Comparison of ENCODE assay signal across 24 cellular contexts in genomic region chr20:61806995-61807394, GRCh38.
"Had no signal": no experiment of that assay in that cellular context is flagged by ENCODE, and none has a peak within 500 bp of the region (broad histone marks: within the 10 kb centered on the region; RNA-seq: fewer than 3 reads in every experiment).

No MANE protein-coding gene starts in this region.

- H3K4me1 ChIP-seq: adrenal gland, breast epithelium, colonic mucosa, pancreas had no signal

- H3K4me3 ChIP-seq: adrenal gland, breast epithelium, colonic mucosa, dorsolateral prefrontal cortex, pancreas, vagina had no signal

- H3K9me3 Mint-ChIP-seq: activated T-helper 17 cell treated with anti-CD3 and anti-CD28 coated beads, Interleukin-2, amount 50 U/mL, for 72 hours; central memory CD8-positive, alpha-beta T cell; effector memory CD8-positive, alpha-beta T cell; naive B cell; stimulated activated memory B cell treated with anti-CD40 and anti-IgM and Interleukin-4, amounts not matched to agents 10 μg/mL and 1 μg/mL and 100 μg/mL, for 72 hours had no signal

- H3K27me3 Mint-ChIP-seq: activated T-helper 17 cell treated with anti-CD3 and anti-CD28 coated beads, Interleukin-2, amount 50 U/mL, for 72 hours had no signal

- H3K9me3 ChIP-seq: adrenal gland, breast epithelium, colonic mucosa, pancreas, vagina had no signal

- H3K36me3 ChIP-seq: adrenal gland, breast epithelium, colonic mucosa, pancreas, vagina, WERI-Rb-1 had no signal

- H3K36me3 Mint-ChIP-seq: activated naive CD8-positive, alpha-beta T cell; naive B cell; stimulated activated memory B cell treated with anti-CD40 and anti-IgM and Interleukin-4, amounts not matched to agents 10 μg/mL and 1 μg/mL and 100 μg/mL, for 72 hours had no signal

- H3K27me3 ChIP-seq: adrenal gland, colonic mucosa, pancreas, vagina had no signal

- H3K4me3 Mint-ChIP-seq: activated CD8-positive, alpha-beta T cell treated with anti-CD3 and anti-CD28 coated beads, Interleukin-2, amount 10 ng/mL, durations not matched to agents 7 days and 5 days; activated naive CD8-positive, alpha-beta T cell; activated T-helper 17 cell treated with anti-CD3 and anti-CD28 coated beads, Interleukin-2, amount 50 U/mL, for 72 hours; central memory CD8-positive, alpha-beta T cell; effector memory CD8-positive, alpha-beta T cell; naive B cell; stimulated activated memory B cell treated with anti-CD40 and anti-IgM and Interleukin-4, amounts not matched to agents 10 μg/mL and 1 μg/mL and 100 μg/mL, for 72 hours had no signal

- H3K27ac ChIP-seq: adrenal gland, breast epithelium, colonic mucosa, dorsolateral prefrontal cortex, pancreas, vagina, WERI-Rb-1 had no signal

- DNase-seq: activated CD4-positive, alpha-beta T cell treated with anti-CD3 and anti-CD28 coated beads for 1 hour; activated CD4-positive, alpha-beta T cell treated with anti-CD3 and anti-CD28 coated beads, Interleukin-2, amount 50 U/mL, for 1 hour; activated CD8-positive, alpha-beta T cell treated with anti-CD3 and anti-CD28 coated beads, Interleukin-2, amount 10 ng/mL, durations not matched to agents 7 days and 5 days; activated naive CD4-positive, alpha-beta T cell; adrenal gland; colonic mucosa; effector memory CD8-positive, alpha-beta T cell; foreskin melanocyte; hippocampal formation; mesendoderm; naive B cell; small intestine; stimulated activated CD4-positive, alpha-beta T cell treated with anti-CD3 and anti-CD28 coated beads, Interleukin-15, amount 100 ng/mL, for 24 hours; T-helper 1 cell; trophoblast cell; WERI-Rb-1 had no signal

- H3K4me1 Mint-ChIP-seq: activated T-helper 17 cell treated with anti-CD3 and anti-CD28 coated beads, Interleukin-2, amount 50 U/mL, for 72 hours; central memory CD8-positive, alpha-beta T cell; naive B cell; stimulated activated memory B cell treated with anti-CD40 and anti-IgM and Interleukin-4, amounts not matched to agents 10 μg/mL and 1 μg/mL and 100 μg/mL, for 72 hours had no signal

- H3K27ac Mint-ChIP-seq: activated CD8-positive, alpha-beta T cell treated with anti-CD3 and anti-CD28 coated beads, Interleukin-2, amount 10 ng/mL, durations not matched to agents 7 days and 5 days; activated naive CD8-positive, alpha-beta T cell; activated T-helper 17 cell treated with anti-CD3 and anti-CD28 coated beads, Interleukin-2, amount 50 U/mL, for 72 hours; effector memory CD8-positive, alpha-beta T cell; stimulated activated memory B cell treated with anti-CD40 and anti-IgM and Interleukin-4, amounts not matched to agents 10 μg/mL and 1 μg/mL and 100 μg/mL, for 72 hours had no signal
